ENCODE assay signal across 8 cellular contexts in the genomic region with DNA sequence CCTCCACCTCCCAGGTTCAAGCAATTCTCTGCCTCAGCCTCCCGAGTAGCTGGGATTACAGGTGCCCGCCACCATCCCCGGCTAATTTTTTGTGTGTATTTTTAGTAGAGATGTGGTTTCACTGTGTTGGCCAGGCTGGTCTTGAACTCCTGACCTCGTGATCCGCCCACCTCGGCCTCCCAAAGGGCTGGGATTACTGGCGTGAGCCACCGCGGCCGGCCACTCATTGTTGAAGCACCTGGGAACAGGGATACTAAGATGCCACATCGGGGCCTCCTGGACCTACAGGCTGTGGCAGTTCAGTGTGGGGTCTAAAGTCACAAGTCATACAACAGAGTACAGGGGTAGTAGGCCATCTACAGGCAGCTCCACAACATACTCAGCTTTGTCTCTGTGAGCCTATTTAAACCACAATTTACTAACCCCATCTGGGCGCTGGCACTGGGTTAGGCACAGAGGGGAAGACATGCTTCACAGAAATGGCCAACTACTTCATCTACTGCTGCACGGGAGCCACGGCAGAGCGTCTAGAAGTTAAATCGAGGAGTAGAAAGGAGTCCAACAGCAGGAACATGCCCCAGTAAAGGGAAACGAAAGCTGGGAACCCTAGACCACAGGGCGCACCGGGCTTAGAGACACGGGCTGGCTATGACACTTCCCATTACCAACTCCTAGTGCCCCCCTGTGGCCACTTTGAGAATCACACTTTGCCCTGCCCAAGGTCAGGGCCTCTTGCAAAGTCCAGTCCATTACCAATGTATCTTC. TPM values are rescaled to one million over a fixed set of nuclear protein-coding genes. Genes with fewer than 3 reads are reported as not detected.
A peak's percentile ranks its signal among the peaks of the same experiment; 100 is the strongest.
DNase-seq lines count a peak whose midpoint lies in the region; ATAC-seq and TF ChIP-seq lines count a peak whose summit lies in the region.

No MANE protein-coding gene starts in this region.

- TF ChIP-seq CTCF in GM12873 (IDR thresholded peaks at IDR 0.05; ENCODE audit: insufficient read depth, low read depth, low read length, missing control alignments) (peak; percentile 92), astrocyte of the cerebellum (IDR thresholded peaks at IDR 0.05; ENCODE audit: low read depth, low read length, missing control alignments) (peak; percentile 87)

- H3K4me3 ChIP-seq in astrocyte of the cerebellum (ENCODE audit: low read depth, low read length), result no peak overlapping the region

- in situ Hi-C loops in astrocyte of the cerebellum (cut with HindIII; ENCODE audit: low sequenced_read_pairs), result no loop called here

- ATAC-seq in sciatic nerve (no peak), HG03439 (IDR thresholded peaks at IDR 0.05; ENCODE audit: unreplicated experiment) (no peak), HG02938 (IDR thresholded peaks at IDR 0.05; ENCODE audit: unreplicated experiment) (no peak)

- intact Hi-C loops in sciatic nerve (cut with DNase I), result no loop called here

- peak; percentile 73 for DNase-seq in NCI-H1105 treated with DMSO at 0.1 percent for 48 hours (lab: John Stamatoyannopoulos, UW)
- peak; percentile 65 for DNase-seq in T-helper 22 cell (ENCODE audit: low read depth)
- peak; percentile 68 for DNase-seq in astrocyte of the cerebellum (ENCODE audit: low read depth)
- DNase-seq in hepatic stellate cell (ENCODE audit: low spot score), result peak; percentile 90
- DNase-seq in sciatic nerve (ENCODE audit: low spot score), result peak; percentile 96

RNA-seq across cellular contexts. Expression of a gene that starts 4.3 kb away (rescaled TPM):
- 108 TPM for total RNA-seq in sciatic nerve

RNA-seq across cellular contexts. Expression of a gene that starts 6.2 kb away (rescaled TPM):
- 182 TPM for total RNA-seq in sciatic nerve

RNA-seq across cellular contexts. Expression of a gene that starts 17.7 kb away (rescaled TPM):
- 23.0 TPM for total RNA-seq in sciatic nerve

RNA-seq across cellular contexts. Expression of a gene that starts 31.5 kb away (rescaled TPM):
- 14.4 TPM for total RNA-seq in sciatic nerve

RNA-seq across cellular contexts. Expression of a gene that starts 34.5 kb away (rescaled TPM):
- total RNA-seq in sciatic nerve, result 1.1 TPM
